Comparison of ENCODE assay signal across 27 cellular contexts in genomic region chr6:91645811-91646210, GRCh38.
"Had no signal": no experiment of that assay in that cellular context is flagged by ENCODE, and none has a peak within 500 bp of the region (broad histone marks: within the 10 kb centered on the region; RNA-seq: fewer than 3 reads in every experiment).

No MANE protein-coding gene starts in this region.

- H3K9me3 ChIP-seq: colonic mucosa, esophagus muscularis mucosa, esophagus squamous epithelium, gastrocnemius medialis, gastroesophageal sphincter, heart right ventricle had no signal

- H3K36me3 ChIP-seq: colonic mucosa, esophagus muscularis mucosa, esophagus squamous epithelium, gastrocnemius medialis, gastroesophageal sphincter, heart left ventricle, heart right ventricle had no signal

- ATAC-seq: effector memory CD8-positive, alpha-beta T cell; esophagus mucosa; foreskin keratinocyte; gastrocnemius medialis; gastroesophageal sphincter; heart left ventricle; heart right ventricle had no signal

- FAIRE-seq: endometrium, endothelial cell of umbilical vein, frontal cortex had no signal

- H3K27ac ChIP-seq: colonic mucosa, coronary artery, dorsolateral prefrontal cortex, epithelial cell of prostate, esophagus muscularis mucosa, esophagus squamous epithelium, foreskin keratinocyte, gastrocnemius medialis, gastroesophageal sphincter, heart left ventricle, heart right ventricle had no signal

- H3K4me1 ChIP-seq: colonic mucosa, esophagus muscularis mucosa, esophagus squamous epithelium, foreskin keratinocyte, gastrocnemius medialis, gastroesophageal sphincter, heart left ventricle, heart right ventricle had no signal

- H3K27me3 ChIP-seq: colonic mucosa, esophagus muscularis mucosa, esophagus squamous epithelium, foreskin keratinocyte, gastrocnemius medialis, gastroesophageal sphincter, heart left ventricle had no signal

- DNase-seq: colonic mucosa; cortex of kidney; dermis blood vessel endothelial cell; dorsolateral prefrontal cortex; effector CD4-positive, alpha-beta T cell; effector CD8-positive, alpha-beta T cell; effector memory CD4-positive, alpha-beta T cell; effector memory CD8-positive, alpha-beta T cell; endodermal cell; erythroblast; esophagus squamous epithelium; foreskin fibroblast; foreskin keratinocyte; foreskin melanocyte; gastrocnemius medialis; glutamatergic neuron; head of caudate nucleus; heart left ventricle; heart right ventricle had no signal

- H3K4me3 ChIP-seq: colonic mucosa, coronary artery, dorsolateral prefrontal cortex, esophagus muscularis mucosa, esophagus squamous epithelium, gastrocnemius medialis, gastroesophageal sphincter, heart left ventricle, heart right ventricle had no signal
